ENCODE assay signal across 14 cellular contexts in genomic region chr7:36161996-36162395, GRCh38. TPM values are rescaled to one million over a fixed set of nuclear protein-coding genes. Genes with fewer than 3 reads are reported as not detected.
DNase-seq lines count a peak whose midpoint lies in the region; ATAC-seq, FAIRE-seq and TF ChIP-seq lines count a peak whose summit lies in the region.
"Had no signal": no experiment of that assay in that cellular context is flagged by ENCODE, and none has a peak within 500 bp of the region (broad histone marks: within the 10 kb centered on the region; RNA-seq: fewer than 3 reads in every experiment).

No MANE protein-coding gene starts in this region.

- peaks cover 48% of the 10 kb centered on the region for H3F3A ChIP-seq in PC-9 (ENCODE audit: insufficient read depth, low read depth)

- TF ChIP-seq CTCF in PC-9 (conservative IDR thresholded peaks at IDR 0.05) (no peak), D721Med (IDR thresholded peaks at IDR 0.05; ENCODE audit: insufficient read depth, missing control alignments) (no peak)

- intact Hi-C loops in PC-9 (cut with micrococcal nuclease; ENCODE audit: unreplicated experiment) = loop anchor here (1.0 kb wide), 2 partner anchors 9 to 128 kb away; partner anchors contain the start of gene EEPD1

- DNase-seq in COLO668 (lab: John Stamatoyannopoulos, UW; ENCODE audit: unreplicated experiment) (peak; percentile 31), HPDE6-E6E7 (ENCODE audit: extremely low spot score) (peak; percentile 43), PC-9 (peak; percentile 71 to 100), kidney glomerular epithelial cell (lab: John Stamatoyannopoulos, UW) (peak; percentile 67), D721Med (ENCODE audit: insufficient read length, low spot score) (no peak), A172 (ENCODE audit: low spot score) (no peak)
- DNase-seq in activated naive CD4-positive, alpha-beta T cell treated with Interleukin-2 at 50 U/mL for 16 hours = no peak
- DNase-seq: activated CD8-positive, alpha-beta T cell treated with anti-CD3 and anti-CD28 coated beads for 36 hours; effector memory CD4-positive, alpha-beta T cell; NCI-H446 treated with DMSO at 0.1 percent for 48 hours; T1000 had no signal

- H3K36me3 ChIP-seq in PC-9 (ENCODE audit: low read depth) = peaks cover 27% of the 10 kb centered on the region
- H3K36me3 ChIP-seq: suprapubic skin had no signal

- peaks cover 61% of the 10 kb centered on the region for H3K4me1 ChIP-seq in PC-9 (replicated peaks; ENCODE audit: insufficient read depth)

- ATAC-seq in HG03045 (IDR thresholded peaks at IDR 0.05; ENCODE audit: unreplicated experiment) = no peak
- ATAC-seq: activated CD8-positive, alpha-beta T cell treated with anti-CD3 and anti-CD28 coated beads for 36 hours; left lobe of liver had no signal

- H3K9me3 ChIP-seq in PC-9 (ENCODE audit: insufficient read depth, low read depth) = 0 out of 2 replicates have a peak, but pooled peaks cover 7% of the 10 kb centered on the region
- H3K9me3 ChIP-seq: suprapubic skin had no signal

- CTCF ChIA-PET in PC-9 (lab: Charles Lee) = no interaction called here

- BruUV-seq in PC-9 (replicated peaks; lab: Mats Ljungman, UMichigan) = no TSS peak

- POLR2A ChIA-PET in PC-9 (lab: Charles Lee; ENCODE audit: unreplicated experiment) = no interaction called here

- no peaks in the 10 kb centered on the region for H3K27me3 ChIP-seq in PC-9 (ENCODE audit: insufficient read depth, low read depth)
- H3K27me3 ChIP-seq: suprapubic skin had no signal

- H3K79me2 ChIP-seq in PC-9 (ENCODE audit: low read depth) = peaks cover 77% of the 10 kb centered on the region

- peak overlapping the region; percentile 39 for H3K27ac ChIP-seq in PC-9
- H3K27ac ChIP-seq: suprapubic skin had no signal

- no peaks in the 10 kb centered on the region for H3K9me2 ChIP-seq in PC-9 (ENCODE audit: insufficient read depth)

- no peak overlapping the region for H2AFZ ChIP-seq in PC-9

- FAIRE-seq in D721Med (lab: Jason Lieb, UNC) = no peak

- peak overlapping the region; percentile 29; the same call in 1 of the 2 replicates for H3K4me2 ChIP-seq in PC-9

- H4K20me1 ChIP-seq in PC-9 (ENCODE audit: insufficient read depth) = no peaks in the 10 kb centered on the region

- no peak overlapping the region for H3K4me3 ChIP-seq in PC-9
- H3K4me3 ChIP-seq: suprapubic skin had no signal

RNA-seq across cellular contexts. Expression of gene EEPD1, which starts 8.9 kb away (rescaled TPM):
- 6.0 and 9.4 TPM in 2 replicates for total RNA-seq in PC-9 (2021)
- 26.3 and 29.2 TPM in 2 replicates for total RNA-seq in A172 (2014; rRNA removed; shearing (Covaris generic))

Comparison
In these comparisons a context has a peak if more than half of its experiments do, and no peak if none do; other contexts are left out.
1. DNase-seq: peak in COLO668 (single experiment), HPDE6-E6E7 (single experiment), PC-9 (2 of 2) and kidney glomerular epithelial cell (single experiment); none in D721Med (single experiment), A172 (single experiment) and activated naive CD4-positive, alpha-beta T cell treated with Interleukin-2 at 50 U/mL for 16 hours (single experiment).